19 cellular contexts compared by ENCODE assay signal in genomic region chr5:177293819-177294581, GRCh38.
"Had no signal": no experiment of that assay in that cellular context is flagged by ENCODE, and none has a peak within 500 bp of the region (broad histone marks: within the 10 kb centered on the region; RNA-seq: fewer than 3 reads in every experiment).

No MANE protein-coding gene starts in this region.

- H3K4me3 Mint-ChIP-seq: activated T-helper 1 cell treated with anti-CD3 and anti-CD28 coated beads, Interleukin-12 subunit alpha, Interleukin-12 subunit beta, Interleukin-2, Interleukin-4 antibody, amounts not matched to agents 30 ng/mL and 10 ng/mL and 1 ng/mL, durations not matched to agents 14 hours and 24 hours and 36 hours; brain; dendritic cell treated with granulocyte-macrophage colony-stimulating factor and Interleukin-4, amounts not matched to agents 40 ng/mL and 50 ng/mL, for 4 days; immature natural killer cell had no signal

- H3K27me3 Mint-ChIP-seq: brain; dendritic cell treated with granulocyte-macrophage colony-stimulating factor and Interleukin-4, amounts not matched to agents 40 ng/mL and 50 ng/mL, for 4 days had no signal

- H3K27ac Mint-ChIP-seq: activated T-helper 1 cell treated with anti-CD3 and anti-CD28 coated beads, Interleukin-12 subunit alpha, Interleukin-12 subunit beta, Interleukin-2, Interleukin-4 antibody, amounts not matched to agents 30 ng/mL and 10 ng/mL and 1 ng/mL, durations not matched to agents 14 hours and 24 hours and 36 hours; brain had no signal

- H3K9me3 Mint-ChIP-seq: activated naive CD4-positive, alpha-beta T cell treated with anti-CD3 and anti-CD28 coated beads, Interleukin-2, amount 50 U/mL, for 72 hours; activated T-helper 1 cell treated with anti-CD3 and anti-CD28 coated beads, Interleukin-12 subunit alpha, Interleukin-12 subunit beta, Interleukin-2, Interleukin-4 antibody, amounts not matched to agents 30 ng/mL and 10 ng/mL and 1 ng/mL, durations not matched to agents 14 hours and 24 hours and 36 hours; brain; dendritic cell treated with granulocyte-macrophage colony-stimulating factor and Interleukin-4, amounts not matched to agents 40 ng/mL and 50 ng/mL, for 4 days; immature natural killer cell had no signal

- DNase-seq: activated CD4-positive, alpha-beta T cell treated with anti-CD3 and anti-CD28 coated beads, Interleukin-2, amount 50 U/mL, for 48 hours; effector CD4-positive, alpha-beta T cell; glutamatergic neuron; immature natural killer cell; lower lobe of right lung; mesendoderm; mucosa of descending colon; pancreas; stimulated activated CD4-positive, alpha-beta T cell treated with anti-CD3 and anti-CD28 coated beads, Interleukin-4, amount 100 ng/mL, for 24 hours; stomach; SW 1271; WERI-Rb-1 had no signal

- ATAC-seq: activated naive CD4-positive, alpha-beta T cell treated with anti-CD3 and anti-CD28 coated beads, Interleukin-2, amount 50 U/mL, for 72 hours; esophagus mucosa; left lobe of liver; lower lobe of right lung; mucosa of descending colon; pancreas; right cardiac atrium had no signal
